ENCODE assay signal across 16 cellular contexts in genomic region chr1:245645894-245646293, GRCh38.
A peak's percentile ranks its signal among the peaks of the same experiment; 100 is the strongest.
DNase-seq lines count a peak whose midpoint lies in the region; ATAC-seq lines count a peak whose summit lies in the region.
"Had no signal": no experiment of that assay in that cellular context is flagged by ENCODE, and none has a peak within 500 bp of the region (broad histone marks: within the 10 kb centered on the region; RNA-seq: fewer than 3 reads in every experiment).

No MANE protein-coding gene starts in this region.

- peaks cover 29% of the 10 kb centered on the region for H3K27me3 Mint-ChIP-seq in stimulated activated naive CD8-positive, alpha-beta T cell treated with anti-CD3 and anti-CD28 coated beads, Interleukin-15, amount 100 ng/mL, for 72 hours

- H3K4me3 Mint-ChIP-seq in stimulated activated naive CD8-positive, alpha-beta T cell treated with anti-CD3 and anti-CD28 coated beads, Interleukin-15, amount 100 ng/mL, for 72 hours: no peak overlapping the region
- H3K4me3 Mint-ChIP-seq: neural progenitor cell had no signal

- no peak overlapping the region for H3K27ac Mint-ChIP-seq in stimulated activated naive CD8-positive, alpha-beta T cell treated with anti-CD3 and anti-CD28 coated beads, Interleukin-15, amount 100 ng/mL, for 72 hours
- H3K27ac Mint-ChIP-seq: neural progenitor cell had no signal

- H3K4me1 Mint-ChIP-seq in stimulated activated naive CD8-positive, alpha-beta T cell treated with anti-CD3 and anti-CD28 coated beads, Interleukin-15, amount 100 ng/mL, for 72 hours: no peaks in the 10 kb centered on the region

- ATAC-seq in stimulated activated naive CD8-positive, alpha-beta T cell treated with anti-CD3 and anti-CD28 coated beads, Interleukin-15, Interleukin-2, amounts not matched to agents 100 U/mL and 50 U/mL, for 24 hours: peak; percentile 28
- no peak for ATAC-seq in stimulated activated naive CD8-positive, alpha-beta T cell treated with anti-CD3 and anti-CD28 coated beads, Interleukin-15, amount 100 ng/mL, for 72 hours
- peak; percentile 52 for ATAC-seq in GM21737 (IDR thresholded peaks at IDR 0.05; ENCODE audit: unreplicated experiment)
- ATAC-seq in HG03432 (IDR thresholded peaks at IDR 0.05; ENCODE audit: unreplicated experiment): peak; percentile 69
- ATAC-seq: left lobe of liver had no signal

- no peak for DNase-seq in stimulated activated naive CD8-positive, alpha-beta T cell treated with anti-CD3 and anti-CD28 coated beads, Interleukin-15, Interleukin-2, amounts not matched to agents 100 U/mL and 50 U/mL, for 24 hours
- no peak for DNase-seq in stimulated activated naive CD8-positive, alpha-beta T cell treated with anti-CD3 and anti-CD28 coated beads, Interleukin-15, amount 100 ng/mL, for 72 hours
- DNase-seq in stimulated activated CD4-positive, alpha-beta T cell treated with anti-CD3 and anti-CD28 coated beads, Interleukin-1b, Interleukin-23, amount 100 ng/mL, for 48 hours: no peak
- DNase-seq in SKM-1 (lab: John Stamatoyannopoulos, UW; ENCODE audit: unreplicated experiment): no peak
- no peak for DNase-seq in NCI-H2029 treated with DMSO at 0.1 percent for 48 hours (lab: John Stamatoyannopoulos, UW)
- DNase-seq in activated naive CD4-positive, alpha-beta T cell (lab: John Stamatoyannopoulos, UW): no peak
- DNase-seq: ACHN; DND-41; effector CD8-positive, alpha-beta T cell; glutamatergic neuron; NCI-H1930; spleen had no signal

- peaks cover 14 to 50% of the 10 kb centered on the region in 2 donors for H3K9me3 Mint-ChIP-seq in stimulated activated naive CD8-positive, alpha-beta T cell treated with anti-CD3 and anti-CD28 coated beads, Interleukin-15, amount 100 ng/mL, for 72 hours
